21 cellular contexts compared by ENCODE assay signal in the genomic region with DNA sequence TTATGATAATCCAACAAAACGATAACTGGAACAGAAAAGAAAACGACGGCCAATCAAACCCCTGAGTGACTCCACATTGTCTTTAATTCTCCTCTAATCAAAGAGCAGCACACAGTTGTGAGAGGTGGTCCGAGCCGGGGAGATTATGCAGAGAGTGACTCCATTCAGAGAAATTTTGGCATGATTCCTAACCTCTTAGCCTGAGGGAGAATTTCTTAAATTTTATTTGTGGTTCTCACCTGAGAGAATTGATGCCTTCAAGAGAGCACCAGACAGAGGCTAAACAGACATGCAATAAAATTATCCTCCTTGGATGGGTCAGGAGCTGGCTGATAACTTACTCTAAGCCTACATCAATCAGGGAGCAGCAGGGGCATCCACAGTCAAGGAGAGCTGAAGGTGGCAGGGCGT.
DNase-seq lines count a peak whose midpoint lies in the region; ATAC-seq and TF ChIP-seq lines count a peak whose summit lies in the region.
"Had no signal": no experiment of that assay in that cellular context is flagged by ENCODE, and none has a peak within 500 bp of the region (broad histone marks: within the 10 kb centered on the region; RNA-seq: fewer than 3 reads in every experiment).

No MANE protein-coding gene starts in this region.

- H3K27me3 Mint-ChIP-seq in brain (no peaks in the 10 kb centered on the region), neural progenitor cell (ENCODE audit: insufficient read depth, low read depth) (peaks cover 5% of the 10 kb centered on the region)
- H3K27me3 Mint-ChIP-seq: activated CD4-positive, alpha-beta memory T cell treated with anti-CD3 and anti-CD28 coated beads, Interleukin-2, amount 10 ng/mL, durations not matched to agents 7 days and 5 days; activated naive CD4-positive, alpha-beta T cell treated with anti-CD3 and anti-CD28 coated beads, Interleukin-2, amount 50 U/mL, for 24 hours; activated T-cell treated with anti-CD3 and anti-CD28 coated beads, Interleukin-2, amount 50 U/mL, for 24 hours had no signal

- no peaks in the 10 kb centered on the region for H3F3A ChIP-seq in neural progenitor cell (ENCODE audit: low read depth)

- intact Hi-C loops in right lobe of liver (cut with DNase I) = no loop called here

- no peak for TF ChIP-seq POLR2A in right lobe of liver (IDR thresholded peaks at IDR 0.05)

- H3K9me3 Mint-ChIP-seq in brain = peaks cover 4 to 22% (median 9%) of the 10 kb centered on the region in 5 experiments
- H3K9me3 Mint-ChIP-seq in neural progenitor cell = peaks cover 10% of the 10 kb centered on the region

- H3K27ac ChIP-seq in neural progenitor cell = no peak overlapping the region
- H3K27ac ChIP-seq in right lobe of liver = no peak overlapping the region
- no peak overlapping the region for H3K27ac ChIP-seq in right atrium auricular region
- H3K27ac ChIP-seq: cardiac muscle cell, VCaP had no signal

- H3K79me2 ChIP-seq in neural progenitor cell (ENCODE audit: low read depth) = no peaks in the 10 kb centered on the region

- H3K27ac Mint-ChIP-seq in brain = peak overlapping the region in 3 of 5 experiments; percentile 7 to 78 (median 68)
- no peak overlapping the region for H3K27ac Mint-ChIP-seq in neural progenitor cell
- H3K27ac Mint-ChIP-seq: activated CD4-positive, alpha-beta memory T cell treated with anti-CD3 and anti-CD28 coated beads, Interleukin-2, amount 10 ng/mL, durations not matched to agents 7 days and 5 days; activated naive CD4-positive, alpha-beta T cell treated with anti-CD3 and anti-CD28 coated beads, Interleukin-2, amount 50 U/mL, for 24 hours; activated T-cell treated with anti-CD3 and anti-CD28 coated beads, Interleukin-2, amount 50 U/mL, for 24 hours had no signal

- H3K9ac ChIP-seq in neural progenitor cell = no peak overlapping the region

- no peak for ATAC-seq in HG03280 (IDR thresholded peaks at IDR 0.05; ENCODE audit: unreplicated experiment)
- ATAC-seq in right lobe of liver = no peak
- ATAC-seq: HepG2, mucosa of descending colon had no signal

- H3K4me1 ChIP-seq in neural progenitor cell (no peaks in the 10 kb centered on the region), right lobe of liver (no peaks in the 10 kb centered on the region), right atrium auricular region (no peaks in the 10 kb centered on the region)

- H3K36me3 ChIP-seq in neural progenitor cell (no peaks in the 10 kb centered on the region), right lobe of liver (no peaks in the 10 kb centered on the region), right atrium auricular region (no peaks in the 10 kb centered on the region)
- H3K36me3 ChIP-seq: cardiac muscle cell had no signal

- WGBS in right lobe of liver (ENCODE audit: insufficient coverage, low coverage, low lambda C conversion rate, missing lambda C conversion rate) = 65% methylated on average over 6 of the region's 6 CpGs

- no peaks in the 10 kb centered on the region for H4K20me1 ChIP-seq in neural progenitor cell (ENCODE audit: low read depth)

- no peak overlapping the region for H3K4me2 ChIP-seq in neural progenitor cell

- peak overlapping the region; percentile 28 for H2AFZ ChIP-seq in neural progenitor cell (replicated peaks)

- H3K4me1 Mint-ChIP-seq in brain (peaks cover 28% of the 10 kb centered on the region), neural progenitor cell (peaks cover 6% of the 10 kb centered on the region)
- H3K4me1 Mint-ChIP-seq: activated CD4-positive, alpha-beta memory T cell treated with anti-CD3 and anti-CD28 coated beads, Interleukin-2, amount 10 ng/mL, durations not matched to agents 7 days and 5 days; activated naive CD4-positive, alpha-beta T cell treated with anti-CD3 and anti-CD28 coated beads, Interleukin-2, amount 50 U/mL, for 24 hours had no signal

- H3K36me3 Mint-ChIP-seq in brain (no peaks in the 10 kb centered on the region), neural progenitor cell (peaks cover 4% of the 10 kb centered on the region)

- TF ChIP-seq CTCF in brain (conservative IDR thresholded peaks at IDR 0.05) = no peak
- TF ChIP-seq CTCF in neural progenitor cell (IDR thresholded peaks at IDR 0.05) = no peak
- TF ChIP-seq CTCF in right lobe of liver (IDR thresholded peaks at IDR 0.05) = no peak
- no peak for TF ChIP-seq CTCF in right atrium auricular region (IDR thresholded peaks at IDR 0.05)

- DNase-seq in EL (peak; percentile 78), NCI-H226 (peak; percentile 82), neural progenitor cell (ENCODE audit: low spot score) (no peak), NOMO-1 treated with DMSO at 0.1 percent for 48 hours (lab: John Stamatoyannopoulos, UW; ENCODE audit: unreplicated experiment) (no peak), right lobe of liver (no peak), right atrium auricular region (ENCODE audit: low spot score) (no peak)
- DNase-seq: activated CD4-positive, alpha-beta memory T cell treated with anti-CD3 and anti-CD28 coated beads, Interleukin-2, amount 10 ng/mL, durations not matched to agents 7 days and 5 days; activated T-cell treated with anti-CD3 and anti-CD28 coated beads, Interleukin-2, amount 50 U/mL, for 24 hours; effector CD8-positive, alpha-beta T cell; hippocampal formation; left cardiac atrium; mucosa of descending colon; NCI-H1930; nucleus accumbens; stimulated activated CD4-positive, alpha-beta T cell treated with anti-CD3 and anti-CD28 coated beads, Interleukin-4, amount 100 ng/mL, for 24 hours had no signal

- no peak overlapping the region for H3K4me3 Mint-ChIP-seq in brain
- H3K4me3 Mint-ChIP-seq in neural progenitor cell = no peak overlapping the region
- H3K4me3 Mint-ChIP-seq: activated CD4-positive, alpha-beta memory T cell treated with anti-CD3 and anti-CD28 coated beads, Interleukin-2, amount 10 ng/mL, durations not matched to agents 7 days and 5 days; activated naive CD4-positive, alpha-beta T cell treated with anti-CD3 and anti-CD28 coated beads, Interleukin-2, amount 50 U/mL, for 24 hours; activated T-cell treated with anti-CD3 and anti-CD28 coated beads, Interleukin-2, amount 50 U/mL, for 24 hours had no signal

- H3K9me3 ChIP-seq in neural progenitor cell (ENCODE audit: low read depth) (no peaks in the 10 kb centered on the region), right lobe of liver (no peaks in the 10 kb centered on the region), right atrium auricular region (peaks cover 0 to 11% of the 10 kb centered on the region in 2 donors)
- H3K9me3 ChIP-seq: mucosa of descending colon had no signal

- H3K27me3 ChIP-seq in neural progenitor cell = no peaks in the 10 kb centered on the region
- no peaks in the 10 kb centered on the region for H3K27me3 ChIP-seq in right lobe of liver
- H3K27me3 ChIP-seq in right atrium auricular region = no peaks in the 10 kb centered on the region
- H3K27me3 ChIP-seq: cardiac muscle cell had no signal

- H3K4me3 ChIP-seq in neural progenitor cell (no peak overlapping the region), right lobe of liver (no peak overlapping the region), right atrium auricular region (no peak overlapping the region)
- H3K4me3 ChIP-seq: cardiac muscle cell, mucosa of descending colon had no signal

Comparison
In these comparisons a context has a peak if more than half of its experiments do, and no peak if none do; other contexts are left out.
1. DNase-seq: peak in EL (single experiment) and NCI-H226 (single experiment); none in neural progenitor cell (single experiment), NOMO-1 treated with DMSO at 0.1 percent for 48 hours (single experiment), right lobe of liver (0 of 3) and right atrium auricular region (single experiment).